ENCODE assay signal across 20 cellular contexts in the genomic region with DNA sequence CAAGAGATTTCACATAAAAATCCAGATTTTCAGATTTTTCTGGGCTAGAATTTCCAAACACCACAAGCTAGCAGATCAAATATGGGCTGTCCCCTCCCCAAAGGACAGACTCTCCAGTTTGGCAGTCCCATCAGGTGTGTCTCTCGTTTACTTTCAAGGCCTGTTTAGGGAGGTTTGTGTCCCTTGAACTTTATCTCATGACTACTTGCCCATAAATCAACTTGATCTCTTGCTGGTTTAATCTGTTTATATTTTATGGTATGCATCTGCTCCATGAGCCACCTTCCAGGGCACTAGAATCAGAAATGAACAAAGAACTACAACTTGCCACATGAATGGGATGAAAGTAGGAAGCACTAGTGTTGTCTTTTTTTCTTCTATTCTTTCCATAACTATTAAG.
"Had no signal": no experiment of that assay in that cellular context is flagged by ENCODE, and none has a peak within 500 bp of the region (broad histone marks: within the 10 kb centered on the region; RNA-seq: fewer than 3 reads in every experiment).

No MANE protein-coding gene starts in this region.

- H3K9ac ChIP-seq: SK-N-SH had no signal

- H3K27me3 ChIP-seq: cardiac muscle cell, gastrocnemius medialis, left lung, neural progenitor cell, testis had no signal

- H3K9me2 ChIP-seq: SK-N-SH had no signal

- H2AFZ ChIP-seq: neural progenitor cell had no signal

- H3K4me2 ChIP-seq: neural progenitor cell, SK-N-SH had no signal

- H3K27me3 Mint-ChIP-seq: dendritic cell treated with granulocyte-macrophage colony-stimulating factor and Interleukin-4, amounts not matched to agents 40 ng/mL and 50 ng/mL, for 4 days; progenitor cell of endocrine pancreas; type B pancreatic cell had no signal

- H3K36me3 ChIP-seq: neural progenitor cell had no signal

- H3K4me3 ChIP-seq: cardiac muscle cell, gastrocnemius medialis, left lung, neural progenitor cell, testis had no signal

- ATAC-seq: esophagus mucosa, gastrocnemius medialis, left lung had no signal

- H3K9me3 Mint-ChIP-seq: activated T-helper 1 cell treated with anti-CD3 and anti-CD28 coated beads, Interleukin-12 subunit alpha, Interleukin-12 subunit beta, Interleukin-2, Interleukin-4 antibody, amounts not matched to agents 30 ng/mL and 10 ng/mL and 1 ng/mL, durations not matched to agents 14 hours and 24 hours and 36 hours; dendritic cell treated with granulocyte-macrophage colony-stimulating factor and Interleukin-4, amounts not matched to agents 40 ng/mL and 50 ng/mL, for 4 days; mesothelial cell of epicardium; neural progenitor cell; type B pancreatic cell had no signal

- H3K4me3 Mint-ChIP-seq: activated T-helper 1 cell treated with anti-CD3 and anti-CD28 coated beads, Interleukin-12 subunit alpha, Interleukin-12 subunit beta, Interleukin-2, Interleukin-4 antibody, amounts not matched to agents 30 ng/mL and 10 ng/mL and 1 ng/mL, durations not matched to agents 14 hours and 24 hours and 36 hours; dendritic cell treated with granulocyte-macrophage colony-stimulating factor and Interleukin-4, amounts not matched to agents 40 ng/mL and 50 ng/mL, for 4 days; mesothelial cell of epicardium; neural progenitor cell; type B pancreatic cell had no signal

- DNase-seq: amygdala; effector CD8-positive, alpha-beta T cell; gastrocnemius medialis; head of caudate nucleus; kidney; left lung; SK-N-SH; stimulated activated CD4-positive, alpha-beta T cell treated with anti-CD3 and anti-CD28 coated beads, Interleukin-12 subunit alpha, Interleukin-12 subunit beta, amount 100 ng/mL, for 4 hours; stimulated activated CD4-positive, alpha-beta T cell treated with anti-CD3 and anti-CD28 coated beads, Interleukin-1b, Interleukin-23, amount 100 ng/mL, for 48 hours; stimulated activated CD8-positive, alpha-beta memory T cell treated with anti-CD3 and anti-CD28 coated beads, Interleukin-4, amount 100 ng/mL, for 48 hours; T1000; testis had no signal

- H3K27ac Mint-ChIP-seq: dendritic cell treated with granulocyte-macrophage colony-stimulating factor and Interleukin-4, amounts not matched to agents 40 ng/mL and 50 ng/mL, for 4 days; mesothelial cell of epicardium; neural progenitor cell; progenitor cell of endocrine pancreas; type B pancreatic cell had no signal

- H3K9me3 ChIP-seq: gastrocnemius medialis, left lung, SK-N-SH, testis had no signal
